In the genomic region with DNA sequence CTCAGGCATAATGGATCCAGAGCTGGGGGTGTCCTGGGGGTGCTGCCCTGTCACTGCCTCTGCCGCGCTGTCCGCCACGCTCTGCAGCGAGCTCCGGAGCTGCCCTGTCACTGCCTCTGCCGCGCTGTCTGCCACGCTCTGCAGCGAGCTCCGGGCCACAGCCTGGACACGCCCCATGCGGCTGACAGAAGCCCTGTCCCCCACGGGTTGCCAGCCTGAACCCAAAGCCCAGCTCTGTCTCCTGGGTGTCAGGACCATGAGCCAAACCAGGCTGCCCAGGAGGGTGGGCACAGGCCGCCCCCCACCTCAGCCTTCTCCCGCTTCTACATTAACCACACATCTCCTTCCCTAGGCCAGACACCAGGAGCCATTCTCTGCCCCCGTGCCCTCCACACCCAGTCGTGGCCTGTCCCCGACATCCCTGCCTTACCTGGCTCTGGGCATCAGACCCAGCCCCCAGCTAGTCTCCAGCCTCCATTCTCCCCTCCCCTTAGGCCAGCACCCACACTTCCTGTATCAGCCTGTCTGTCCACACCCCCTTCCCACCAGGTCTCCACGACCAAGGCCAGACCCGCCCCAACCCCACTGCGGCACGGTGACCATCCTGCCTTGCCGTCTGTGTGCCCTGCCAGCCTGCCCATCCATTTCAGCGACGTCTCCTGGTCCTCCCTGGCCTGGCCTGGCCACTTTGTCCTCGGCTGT, we compare ENCODE assay signal across 17 cellular contexts.
"Had no signal": no experiment of that assay in that cellular context is flagged by ENCODE, and none has a peak within 500 bp of the region (broad histone marks: within the 10 kb centered on the region; RNA-seq: fewer than 3 reads in every experiment).

No MANE protein-coding gene starts in this region.

- H2AFZ ChIP-seq: neural progenitor cell had no signal

- H3K9ac ChIP-seq: neural progenitor cell had no signal

- H3K4me2 ChIP-seq: neural progenitor cell had no signal

- H3K9me3 ChIP-seq: heart right ventricle, left lung had no signal

- ATAC-seq: esophagus mucosa, heart right ventricle, left lung had no signal

- H3K36me3 ChIP-seq: heart right ventricle, neural progenitor cell had no signal

- FAIRE-seq: endometrium, frontal cortex, islet of Langerhans, small intestine had no signal

- DNase-seq: effector memory CD4-positive, alpha-beta T cell; heart right ventricle; hypothalamus; mesenchymal stem cell; midbrain; occipital lobe; small intestine; stimulated activated CD4-positive, alpha-beta T cell treated with anti-CD3 and anti-CD28 coated beads, Interleukin-12 subunit alpha, Interleukin-12 subunit beta, amount 100 ng/mL, for 4 hours; stimulated activated naive CD4-positive, alpha-beta T cell treated with Interleukin-2 at 50 U/mL for 16 hours; trophoblast cell had no signal

- H3K27ac ChIP-seq: heart right ventricle, left lung, neural progenitor cell had no signal

- H3K4me1 ChIP-seq: left lung, neural progenitor cell had no signal

- H3K27me3 ChIP-seq: neural progenitor cell had no signal

- H3K4me3 ChIP-seq: heart right ventricle, left lung, lung, neural progenitor cell had no signal
